In genomic region chr1:158933621-158934020, GRCh38 we compare ENCODE assay signal across 14 cellular contexts. TPM values are rescaled to one million over a fixed set of nuclear protein-coding genes. Genes with fewer than 3 reads are reported as not detected.
A peak's percentile ranks its signal among the peaks of the same experiment; 100 is the strongest.
DNase-seq lines count a peak whose midpoint lies in the region; ATAC-seq lines count a peak whose summit lies in the region.
"Had no signal": no experiment of that assay in that cellular context is flagged by ENCODE, and none has a peak within 500 bp of the region (broad histone marks: within the 10 kb centered on the region; RNA-seq: fewer than 3 reads in every experiment).

No MANE protein-coding gene starts in this region.

- H3K4me3 Mint-ChIP-seq in activated T-cell treated with anti-CD3 and anti-CD28 coated beads, Interleukin-2, amount 50 U/mL, for 72 hours: peak overlapping the region; percentile 63 to 92
- H3K4me3 Mint-ChIP-seq in activated T-helper 2 cell treated with anti-CD3 and anti-CD28 coated beads, Interferon-gamma antibody, Interleukin-2, Interleukin-4, amounts not matched to agents 10 μg/mL and 5 μg/mL and 100 μg/mL, durations not matched to agents 14 hours and 24 hours and 36 hours (ENCODE audit: low read depth): peak overlapping the region; percentile 78
- H3K4me3 Mint-ChIP-seq in stimulated activated memory B cell treated with anti-CD40 and anti-IgM and Interleukin-4, amounts not matched to agents 10 μg/mL and 1 μg/mL and 100 μg/mL, for 72 hours: peak overlapping the region; percentile 75

- ATAC-seq in activated T-cell treated with anti-CD3 and anti-CD28 coated beads, Interleukin-2, amount 50 U/mL, for 72 hours (replicated peaks in 1 of 2): peak; percentile 56 to 58
- ATAC-seq in HG03565 (IDR thresholded peaks at IDR 0.05; ENCODE audit: unreplicated experiment): peak; percentile 69
- ATAC-seq in stimulated activated memory B cell treated with anti-CD40 and anti-IgM and Interleukin-4, amounts not matched to agents 10 μg/mL and 1 μg/mL and 100 μg/mL, for 72 hours: no peak

- H3K27ac Mint-ChIP-seq in activated T-cell treated with anti-CD3 and anti-CD28 coated beads, Interleukin-2, amount 50 U/mL, for 72 hours: peak overlapping the region; percentile 94
- peak overlapping the region; percentile 73 for H3K27ac Mint-ChIP-seq in activated T-helper 2 cell treated with anti-CD3 and anti-CD28 coated beads, Interferon-gamma antibody, Interleukin-2, Interleukin-4, amounts not matched to agents 10 μg/mL and 5 μg/mL and 100 μg/mL, durations not matched to agents 14 hours and 24 hours and 36 hours
- peak overlapping the region; percentile 18 for H3K27ac Mint-ChIP-seq in stimulated activated memory B cell treated with anti-CD40 and anti-IgM and Interleukin-4, amounts not matched to agents 10 μg/mL and 1 μg/mL and 100 μg/mL, for 72 hours

- no peak for DNase-seq in activated T-cell treated with anti-CD3 and anti-CD28 coated beads, Interleukin-2, amount 50 U/mL, for 72 hours
- DNase-seq in activated T-cell treated with anti-CD3 and anti-CD28 coated beads for 4 hours (no peak), anterior cingulate cortex (lab: John Stamatoyannopoulos, UW) (no peak), NCI-H510A treated with DMSO at 0.1 percent for 48 hours (lab: John Stamatoyannopoulos, UW) (no peak), GM19238 (ENCODE audit: insufficient read length, low spot score) (no peak)
- DNase-seq in activated T-helper 2 cell treated with anti-CD3 and anti-CD28 coated beads, Interferon-gamma antibody, Interleukin-2, Interleukin-4, amounts not matched to agents 10 μg/mL and 5 μg/mL and 100 μg/mL, durations not matched to agents 14 hours and 24 hours and 36 hours (ENCODE audit: low spot score): no peak
- DNase-seq: DMS 273 treated with DMSO at 0.1 percent for 48 hours, kidney, NCI-H1105, NCI-H345, RPMI8226 had no signal

- H3K36me3 Mint-ChIP-seq in activated T-cell treated with anti-CD3 and anti-CD28 coated beads, Interleukin-2, amount 50 U/mL, for 72 hours (ENCODE audit: insufficient read depth in 2 of 2): peaks cover 4 to 7% of the 10 kb centered on the region in 2 donors
- peaks cover 41% of the 10 kb centered on the region for H3K36me3 Mint-ChIP-seq in activated T-helper 2 cell treated with anti-CD3 and anti-CD28 coated beads, Interferon-gamma antibody, Interleukin-2, Interleukin-4, amounts not matched to agents 10 μg/mL and 5 μg/mL and 100 μg/mL, durations not matched to agents 14 hours and 24 hours and 36 hours (ENCODE audit: low read depth)
- peaks cover 16% of the 10 kb centered on the region for H3K36me3 Mint-ChIP-seq in stimulated activated memory B cell treated with anti-CD40 and anti-IgM and Interleukin-4, amounts not matched to agents 10 μg/mL and 1 μg/mL and 100 μg/mL, for 72 hours

- no peaks in the 10 kb centered on the region for H3K9me3 Mint-ChIP-seq in activated T-cell treated with anti-CD3 and anti-CD28 coated beads, Interleukin-2, amount 50 U/mL, for 72 hours
- peaks cover 11% of the 10 kb centered on the region for H3K9me3 Mint-ChIP-seq in activated T-helper 2 cell treated with anti-CD3 and anti-CD28 coated beads, Interferon-gamma antibody, Interleukin-2, Interleukin-4, amounts not matched to agents 10 μg/mL and 5 μg/mL and 100 μg/mL, durations not matched to agents 14 hours and 24 hours and 36 hours
- H3K9me3 Mint-ChIP-seq in stimulated activated memory B cell treated with anti-CD40 and anti-IgM and Interleukin-4, amounts not matched to agents 10 μg/mL and 1 μg/mL and 100 μg/mL, for 72 hours: peaks cover 4% of the 10 kb centered on the region

- no peaks in the 10 kb centered on the region for H3K27me3 Mint-ChIP-seq in activated T-cell treated with anti-CD3 and anti-CD28 coated beads, Interleukin-2, amount 50 U/mL, for 72 hours (ENCODE audit: low read depth)
- H3K27me3 Mint-ChIP-seq in activated T-helper 2 cell treated with anti-CD3 and anti-CD28 coated beads, Interferon-gamma antibody, Interleukin-2, Interleukin-4, amounts not matched to agents 10 μg/mL and 5 μg/mL and 100 μg/mL, durations not matched to agents 14 hours and 24 hours and 36 hours (ENCODE audit: low read depth): no peaks in the 10 kb centered on the region
- H3K27me3 Mint-ChIP-seq in stimulated activated memory B cell treated with anti-CD40 and anti-IgM and Interleukin-4, amounts not matched to agents 10 μg/mL and 1 μg/mL and 100 μg/mL, for 72 hours: no peaks in the 10 kb centered on the region

- intact Hi-C loops in activated T-helper 2 cell treated with anti-CD3 and anti-CD28 coated beads, Interferon-gamma antibody, Interleukin-2, Interleukin-4, amounts not matched to agents 10 μg/mL and 5 μg/mL and 100 μg/mL, durations not matched to agents 14 hours and 24 hours and 36 hours (cut with micrococcal nuclease): loop anchor here (1.0 to 2.0 kb wide), 3 partner anchors 9 to 36 kb away; no protein-coding TSS in a partner anchor

- H3K4me1 Mint-ChIP-seq in activated T-cell treated with anti-CD3 and anti-CD28 coated beads, Interleukin-2, amount 50 U/mL, for 72 hours (ENCODE audit: low read depth): peaks cover 32% of the 10 kb centered on the region
- peaks cover 35% of the 10 kb centered on the region for H3K4me1 Mint-ChIP-seq in activated T-helper 2 cell treated with anti-CD3 and anti-CD28 coated beads, Interferon-gamma antibody, Interleukin-2, Interleukin-4, amounts not matched to agents 10 μg/mL and 5 μg/mL and 100 μg/mL, durations not matched to agents 14 hours and 24 hours and 36 hours (ENCODE audit: low read depth)
- H3K4me1 Mint-ChIP-seq in stimulated activated memory B cell treated with anti-CD40 and anti-IgM and Interleukin-4, amounts not matched to agents 10 μg/mL and 1 μg/mL and 100 μg/mL, for 72 hours: peaks cover 29% of the 10 kb centered on the region

RNA-seq across cellular contexts. Expression of gene PYHIN1, which starts 2.3 kb away (rescaled TPM):
- total RNA-seq in activated T-cell treated with anti-CD3 and anti-CD28 coated beads, Interleukin-2, amount 50 U/mL, for 72 hours: 10 to 100 TPM; 11.5 to 23.0 TPM
- 7.4 and 10.0 TPM in 2 replicates for total RNA-seq in activated T-helper 2 cell treated with anti-CD3 and anti-CD28 coated beads, Interferon-gamma antibody, Interleukin-2, Interleukin-4, amounts not matched to agents 10 μg/mL and 5 μg/mL and 100 μg/mL, durations not matched to agents 14 hours and 24 hours and 36 hours
- total RNA-seq: pulmonary artery endothelial cell had no signal

Comparison
In these comparisons a context has a peak if more than half of its experiments do, and no peak if none do; other contexts are left out.
1. H3K27ac Mint-ChIP-seq: peak in every context shown above with its lines; median percentile 94 in activated T-cell treated with anti-CD3 and anti-CD28 coated beads, Interleukin-2, amount 50 U/mL, for 72 hours; 73 in activated T-helper 2 cell treated with anti-CD3 and anti-CD28 coated beads, Interferon-gamma antibody, Interleukin-2, Interleukin-4, amounts not matched to agents 10 μg/mL and 5 μg/mL and 100 μg/mL, durations not matched to agents 14 hours and 24 hours and 36 hours; 18 in stimulated activated memory B cell treated with anti-CD40 and anti-IgM and Interleukin-4, amounts not matched to agents 10 μg/mL and 1 μg/mL and 100 μg/mL, for 72 hours.